In the genomic region with DNA sequence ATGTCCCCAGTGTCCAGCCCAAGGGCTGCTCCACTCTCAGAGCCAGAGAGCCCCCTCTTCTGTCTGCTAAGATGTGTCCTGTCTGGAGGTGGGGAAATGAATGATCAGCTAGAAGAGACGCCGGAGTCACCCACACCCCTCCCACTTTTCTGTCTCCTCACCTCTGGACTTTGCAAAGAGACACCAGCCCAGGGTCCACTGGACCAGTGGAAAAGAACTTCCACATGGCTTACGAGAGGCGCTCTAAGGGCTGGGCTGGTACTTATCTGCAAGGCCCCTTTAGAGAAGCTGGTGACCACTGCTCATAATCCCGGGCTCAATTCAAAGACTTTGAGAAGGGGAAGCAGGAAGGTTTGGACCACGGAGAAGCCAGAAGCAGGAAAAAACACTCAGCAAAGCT, we compare ENCODE assay signal across 1 cellular context.
TF ChIP-seq lines count a peak whose summit lies in the region.

No MANE protein-coding gene starts in this region.

TF ChIP-seq in GM23338, 12 proteins besides CTCF, POLR2A, EP300 and RAD21:
- TF ChIP-seq, protein P1, sequence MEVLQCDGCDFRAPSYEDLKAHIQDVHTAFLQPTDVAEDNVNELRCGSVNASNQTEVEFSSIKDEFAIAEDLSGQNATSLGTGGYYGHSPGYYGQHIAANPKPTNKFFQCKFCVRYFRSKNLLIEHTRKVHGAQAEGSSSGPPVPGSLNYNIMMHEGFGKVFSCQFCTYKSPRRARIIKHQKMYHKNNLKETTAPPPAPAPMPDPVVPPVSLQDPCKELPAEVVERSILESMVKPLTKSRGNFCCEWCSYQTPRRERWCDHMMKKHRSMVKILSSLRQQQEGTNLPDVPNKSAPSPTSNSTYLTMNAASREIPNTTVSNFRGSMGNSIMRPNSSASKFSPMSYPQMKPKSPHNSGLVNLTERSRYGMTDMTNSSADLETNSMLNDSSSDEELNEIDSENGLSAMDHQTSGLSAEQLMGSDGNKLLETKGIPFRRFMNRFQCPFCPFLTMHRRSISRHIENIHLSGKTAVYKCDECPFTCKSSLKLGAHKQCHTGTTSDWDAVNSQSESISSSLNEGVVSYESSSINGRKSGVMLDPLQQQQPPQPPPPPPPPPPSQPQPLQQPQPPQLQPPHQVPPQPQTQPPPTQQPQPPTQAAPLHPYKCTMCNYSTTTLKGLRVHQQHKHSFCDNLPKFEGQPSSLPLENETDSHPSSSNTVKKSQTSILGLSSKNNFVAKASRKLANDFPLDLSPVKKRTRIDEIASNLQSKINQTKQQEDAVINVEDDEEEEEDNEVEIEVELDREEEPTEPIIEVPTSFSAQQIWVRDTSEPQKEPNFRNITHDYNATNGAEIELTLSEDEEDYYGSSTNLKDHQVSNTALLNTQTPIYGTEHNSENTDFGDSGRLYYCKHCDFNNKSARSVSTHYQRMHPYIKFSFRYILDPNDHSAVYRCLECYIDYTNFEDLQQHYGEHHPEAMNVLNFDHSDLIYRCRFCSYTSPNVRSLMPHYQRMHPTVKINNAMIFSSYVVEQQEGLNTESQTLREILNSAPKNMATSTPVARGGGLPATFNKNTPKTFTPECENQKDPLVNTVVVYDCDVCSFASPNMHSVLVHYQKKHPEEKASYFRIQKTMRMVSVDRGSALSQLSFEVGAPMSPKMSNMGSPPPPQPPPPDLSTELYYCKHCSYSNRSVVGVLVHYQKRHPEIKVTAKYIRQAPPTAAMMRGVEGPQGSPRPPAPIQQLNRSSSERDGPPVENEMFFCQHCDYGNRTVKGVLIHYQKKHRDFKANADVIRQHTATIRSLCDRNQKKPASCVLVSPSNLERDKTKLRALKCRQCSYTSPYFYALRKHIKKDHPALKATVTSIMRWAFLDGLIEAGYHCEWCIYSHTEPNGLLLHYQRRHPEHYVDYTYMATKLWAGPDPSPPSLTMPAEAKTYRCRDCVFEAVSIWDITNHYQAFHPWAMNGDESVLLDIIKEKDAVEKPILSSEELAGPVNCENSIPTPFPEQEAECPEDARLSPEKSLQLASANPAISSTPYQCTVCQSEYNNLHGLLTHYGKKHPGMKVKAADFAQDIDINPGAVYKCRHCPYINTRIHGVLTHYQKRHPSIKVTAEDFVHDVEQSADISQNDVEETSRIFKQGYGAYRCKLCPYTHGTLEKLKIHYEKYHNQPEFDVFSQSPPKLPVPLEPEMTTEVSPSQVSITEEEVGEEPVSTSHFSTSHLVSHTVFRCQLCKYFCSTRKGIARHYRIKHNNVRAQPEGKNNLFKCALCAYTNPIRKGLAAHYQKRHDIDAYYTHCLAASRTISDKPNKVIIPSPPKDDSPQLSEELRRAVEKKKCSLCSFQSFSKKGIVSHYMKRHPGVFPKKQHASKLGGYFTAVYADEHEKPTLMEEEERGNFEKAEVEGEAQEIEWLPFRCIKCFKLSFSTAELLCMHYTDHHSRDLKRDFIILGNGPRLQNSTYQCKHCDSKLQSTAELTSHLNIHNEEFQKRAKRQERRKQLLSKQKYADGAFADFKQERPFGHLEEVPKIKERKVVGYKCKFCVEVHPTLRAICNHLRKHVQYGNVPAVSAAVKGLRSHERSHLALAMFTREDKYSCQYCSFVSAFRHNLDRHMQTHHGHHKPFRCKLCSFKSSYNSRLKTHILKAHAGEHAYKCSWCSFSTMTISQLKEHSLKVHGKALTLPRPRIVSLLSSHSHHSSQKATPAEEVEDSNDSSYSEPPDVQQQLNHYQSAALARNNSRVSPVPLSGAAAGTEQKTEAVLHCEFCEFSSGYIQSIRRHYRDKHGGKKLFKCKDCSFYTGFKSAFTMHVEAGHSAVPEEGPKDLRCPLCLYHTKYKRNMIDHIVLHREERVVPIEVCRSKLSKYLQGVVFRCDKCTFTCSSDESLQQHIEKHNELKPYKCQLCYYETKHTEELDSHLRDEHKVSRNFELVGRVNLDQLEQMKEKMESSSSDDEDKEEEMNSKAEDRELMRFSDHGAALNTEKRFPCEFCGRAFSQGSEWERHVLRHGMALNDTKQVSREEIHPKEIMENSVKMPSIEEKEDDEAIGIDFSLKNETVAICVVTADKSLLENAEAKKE (CRISPR knock-in tag; IDR thresholded peaks at IDR 0.05): no peak
- TF ChIP-seq ZNF331 (CRISPR knock-in tag; IDR thresholded peaks at IDR 0.05; ENCODE audit: low read depth) (no peak), NANOG (IDR thresholded peaks at IDR 0.05; ENCODE audit: borderline replicate concordance) (no peak), STAT1 (IDR thresholded peaks at IDR 0.05; ENCODE audit: unreplicated experiment) (no peak), ZNF114 (CRISPR knock-in tag; IDR thresholded peaks at IDR 0.05) (no peak), EZH2 (IDR thresholded peaks at IDR 0.05; ENCODE audit: low read depth, unreplicated experiment) (no peak), EZH2phosphoT487 (IDR thresholded peaks at IDR 0.05; ENCODE audit: unreplicated experiment) (no peak), CREB1 (CRISPR knock-in tag; IDR thresholded peaks at IDR 0.05; ENCODE audit: low read depth) (no peak), JUNB (IDR thresholded peaks at IDR 0.05; ENCODE audit: unreplicated experiment) (no peak), POLR2AphosphoS5 (IDR thresholded peaks at IDR 0.05; ENCODE audit: low read depth) (no peak)
- TF ChIP-seq, protein P2, sequence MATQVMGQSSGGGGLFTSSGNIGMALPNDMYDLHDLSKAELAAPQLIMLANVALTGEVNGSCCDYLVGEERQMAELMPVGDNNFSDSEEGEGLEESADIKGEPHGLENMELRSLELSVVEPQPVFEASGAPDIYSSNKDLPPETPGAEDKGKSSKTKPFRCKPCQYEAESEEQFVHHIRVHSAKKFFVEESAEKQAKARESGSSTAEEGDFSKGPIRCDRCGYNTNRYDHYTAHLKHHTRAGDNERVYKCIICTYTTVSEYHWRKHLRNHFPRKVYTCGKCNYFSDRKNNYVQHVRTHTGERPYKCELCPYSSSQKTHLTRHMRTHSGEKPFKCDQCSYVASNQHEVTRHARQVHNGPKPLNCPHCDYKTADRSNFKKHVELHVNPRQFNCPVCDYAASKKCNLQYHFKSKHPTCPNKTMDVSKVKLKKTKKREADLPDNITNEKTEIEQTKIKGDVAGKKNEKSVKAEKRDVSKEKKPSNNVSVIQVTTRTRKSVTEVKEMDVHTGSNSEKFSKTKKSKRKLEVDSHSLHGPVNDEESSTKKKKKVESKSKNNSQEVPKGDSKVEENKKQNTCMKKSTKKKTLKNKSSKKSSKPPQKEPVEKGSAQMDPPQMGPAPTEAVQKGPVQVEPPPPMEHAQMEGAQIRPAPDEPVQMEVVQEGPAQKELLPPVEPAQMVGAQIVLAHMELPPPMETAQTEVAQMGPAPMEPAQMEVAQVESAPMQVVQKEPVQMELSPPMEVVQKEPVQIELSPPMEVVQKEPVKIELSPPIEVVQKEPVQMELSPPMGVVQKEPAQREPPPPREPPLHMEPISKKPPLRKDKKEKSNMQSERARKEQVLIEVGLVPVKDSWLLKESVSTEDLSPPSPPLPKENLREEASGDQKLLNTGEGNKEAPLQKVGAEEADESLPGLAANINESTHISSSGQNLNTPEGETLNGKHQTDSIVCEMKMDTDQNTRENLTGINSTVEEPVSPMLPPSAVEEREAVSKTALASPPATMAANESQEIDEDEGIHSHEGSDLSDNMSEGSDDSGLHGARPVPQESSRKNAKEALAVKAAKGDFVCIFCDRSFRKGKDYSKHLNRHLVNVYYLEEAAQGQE (IDR thresholded peaks at IDR 0.05; ENCODE audit: unreplicated experiment): no peak
- TF ChIP-seq, protein P3, sequence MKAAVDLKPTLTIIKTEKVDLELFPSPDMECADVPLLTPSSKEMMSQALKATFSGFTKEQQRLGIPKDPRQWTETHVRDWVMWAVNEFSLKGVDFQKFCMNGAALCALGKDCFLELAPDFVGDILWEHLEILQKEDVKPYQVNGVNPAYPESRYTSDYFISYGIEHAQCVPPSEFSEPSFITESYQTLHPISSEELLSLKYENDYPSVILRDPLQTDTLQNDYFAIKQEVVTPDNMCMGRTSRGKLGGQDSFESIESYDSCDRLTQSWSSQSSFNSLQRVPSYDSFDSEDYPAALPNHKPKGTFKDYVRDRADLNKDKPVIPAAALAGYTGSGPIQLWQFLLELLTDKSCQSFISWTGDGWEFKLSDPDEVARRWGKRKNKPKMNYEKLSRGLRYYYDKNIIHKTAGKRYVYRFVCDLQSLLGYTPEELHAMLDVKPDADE (IDR thresholded peaks at IDR 0.05): no peak
